In genomic region chr20:33657704-33658095, GRCh38 we compare ENCODE assay signal across 21 cellular contexts. TPM values are rescaled to one million over a fixed set of nuclear protein-coding genes. Genes with fewer than 3 reads are reported as not detected.
DNase-seq lines count a peak whose midpoint lies in the region; ATAC-seq and TF ChIP-seq lines count a peak whose summit lies in the region.
"Had no signal": no experiment of that assay in that cellular context is flagged by ENCODE, and none has a peak within 500 bp of the region (broad histone marks: within the 10 kb centered on the region; RNA-seq: fewer than 3 reads in every experiment).

No MANE protein-coding gene starts in this region.

- DNase-seq in left ventricle myocardium inferior (peak; percentile 9), heart left ventricle (no peak), D341Med (ENCODE audit: low spot score) (peak; percentile 18), glutamatergic neuron (peak; percentile 11), spleen (peak; percentile 63), GM13977 (ENCODE audit: low spot score) (no peak), left lobe of liver (ENCODE audit: low spot score) (no peak)
- DNase-seq: AML-193; CD4-positive, alpha-beta memory T cell; COR-L47; GM23248; MV-4-11; NCI-H1105; NCI-H1436 treated with DMSO at 0.1 percent for 48 hours; NCI-H187 treated with DMSO at 0.1 percent for 48 hours; NCI-H524 treated with DMSO at 0.1 percent for 48 hours; NCI-H774; SJCRH30 had no signal

- no peak overlapping the region for H3K27ac ChIP-seq in left ventricle myocardium inferior (replicated peaks)
- H3K27ac ChIP-seq in heart left ventricle, result no peak overlapping the region
- H3K27ac ChIP-seq in spleen, result no peak overlapping the region
- H3K27ac ChIP-seq: A549; BLaER1 treated with 17β-estradiol and CSF1 and Interleukin-3, amounts not matched to agents 10 nM and 100 nM; GM23248; SJCRH30 had no signal

- ATAC-seq in heart left ventricle (no peak), left lobe of liver (no peak)
- ATAC-seq: A549 had no signal

- H3K27ac Mint-ChIP-seq in glutamatergic neuron (ENCODE audit: unreplicated experiment), result no peak overlapping the region
- H3K27ac Mint-ChIP-seq: CD4-positive, alpha-beta memory T cell had no signal

- intact Hi-C loops in left ventricle myocardium inferior (cut with micrococcal nuclease) (no loop called here), heart left ventricle (cut with DNase I) (no loop called here), spleen (cut with DNase I; ENCODE audit: low total_unique reads) (no loop called here)

- TF ChIP-seq CTCF in left ventricle myocardium inferior (IDR thresholded peaks at IDR 0.05; ENCODE audit: borderline replicate concordance) (no peak), heart left ventricle (IDR thresholded peaks at IDR 0.05) (no peak), glutamatergic neuron (IDR thresholded peaks at IDR 0.05; ENCODE audit: partially characterized antibody, unreplicated experiment) (no peak), spleen (IDR thresholded peaks at IDR 0.05 in 8 of 11, conservative IDR thresholded peaks at IDR 0.05 in 3 of 11) (no peak), GM13977 (IDR thresholded peaks at IDR 0.05; ENCODE audit: extremely low read depth, insufficient read depth, missing control alignments) (no peak)

- no peaks in the 10 kb centered on the region for H3K27me3 ChIP-seq in left ventricle myocardium inferior (ENCODE audit: low read depth)
- H3K27me3 ChIP-seq in heart left ventricle, result no peaks in the 10 kb centered on the region
- no peaks in the 10 kb centered on the region for H3K27me3 ChIP-seq in spleen (replicated peaks in 1 of 7)
- H3K27me3 ChIP-seq: BLaER1 treated with 17β-estradiol and CSF1 and Interleukin-3, amounts not matched to agents 10 nM and 100 nM; SJCRH30 had no signal

- 93 to 98% (median 95%) methylated on average over 12 of the region's 12 CpGs for WGBS in heart left ventricle, 4 donors
- WGBS in spleen, 5 donors, result 89 to 98% (median 96%) methylated on average over 5 to 12 of the region's 12 CpGs

- no peak for TF ChIP-seq POLR2A in heart left ventricle (IDR thresholded peaks at IDR 0.05)
- TF ChIP-seq POLR2A in spleen (IDR thresholded peaks at IDR 0.05), result no peak

- H3K9me3 ChIP-seq in left ventricle myocardium inferior (replicated peaks), result no peaks in the 10 kb centered on the region
- no peaks in the 10 kb centered on the region for H3K9me3 ChIP-seq in heart left ventricle
- H3K9me3 ChIP-seq in spleen, result no peaks in the 10 kb centered on the region
- H3K9me3 ChIP-seq: A549; BLaER1 treated with 17β-estradiol and CSF1 and Interleukin-3, amounts not matched to agents 10 nM and 100 nM; SJCRH30 had no signal

- no peak overlapping the region for H3K4me3 ChIP-seq in left ventricle myocardium inferior
- no peak overlapping the region for H3K4me3 ChIP-seq in heart left ventricle
- H3K4me3 ChIP-seq in spleen, result no peak overlapping the region
- H3K4me3 ChIP-seq: A549; BLaER1 treated with 17β-estradiol and CSF1 and Interleukin-3, amounts not matched to agents 10 nM and 100 nM; GM23248; SJCRH30 had no signal

- H3K9me3 Mint-ChIP-seq in glutamatergic neuron (ENCODE audit: unreplicated experiment), result peaks cover 14% of the 10 kb centered on the region
- H3K9me3 Mint-ChIP-seq: CD4-positive, alpha-beta memory T cell had no signal

- in situ Hi-C loops in GM13977 (cut with MboI; ENCODE audit: low pct_unique_long_range_greater_than_20kb, low sequenced_read_pairs, unreplicated experiment), result loop anchor here (10.0 kb wide), 1 partner anchor 203 kb away; no protein-coding TSS in a partner anchor

- H3K4me1 Mint-ChIP-seq in glutamatergic neuron (ENCODE audit: low read depth, unreplicated experiment), result peaks cover 17% of the 10 kb centered on the region

- H3K4me3 Mint-ChIP-seq in glutamatergic neuron (ENCODE audit: unreplicated experiment), result no peak overlapping the region
- H3K4me3 Mint-ChIP-seq: CD4-positive, alpha-beta memory T cell had no signal

- peaks cover 7% of the 10 kb centered on the region for H3K27me3 Mint-ChIP-seq in glutamatergic neuron (ENCODE audit: unreplicated experiment)
- H3K27me3 Mint-ChIP-seq: CD4-positive, alpha-beta memory T cell had no signal

- H3K4me1 ChIP-seq in left ventricle myocardium inferior, result peaks cover 22% of the 10 kb centered on the region
- H3K4me1 ChIP-seq in heart left ventricle, result peaks cover 0 to 20% (median 7%) of the 10 kb centered on the region in 12 donors
- peaks cover 0 to 18% (median 11%) of the 10 kb centered on the region in 6 donors for H3K4me1 ChIP-seq in spleen
- H3K4me1 ChIP-seq: SJCRH30 had no signal

- H3K36me3 ChIP-seq in left ventricle myocardium inferior, result peaks cover 41% of the 10 kb centered on the region
- peaks cover 0 to 37% (median 17%) of the 10 kb centered on the region in 9 donors for H3K36me3 ChIP-seq in heart left ventricle
- peaks cover 0 to 39% (median 8%) of the 10 kb centered on the region in 6 donors for H3K36me3 ChIP-seq in spleen

- no peaks in the 10 kb centered on the region for H3K36me3 Mint-ChIP-seq in glutamatergic neuron (ENCODE audit: unreplicated experiment)
- H3K36me3 Mint-ChIP-seq: CD4-positive, alpha-beta memory T cell had no signal

RNA-seq across cellular contexts. Expression of gene C20orf144, which starts 4.4 kb away (rescaled TPM):
- total RNA-seq in left ventricle myocardium inferior (not detected), heart left ventricle (under 1 TPM in 2 of 9 donors, not detected in 7; 0.13 to 0.50 TPM), glutamatergic neuron (ENCODE audit: unreplicated experiment) (not detected), spleen (under 1 TPM in 1 of 7 donors, not detected in 6; 0.14 TPM), left lobe of liver (not detected)
- polyA plus RNA-seq in heart left ventricle (under 1 TPM in 1 of 2 donors, not detected in 1; 0.15 TPM), spleen (under 1 TPM in 2 of 3 donors, not detected in 1; 0.06 to 0.09 TPM)
- total RNA-seq: GM23248, H7 had no signal
- polyA plus RNA-seq: CD4-positive, alpha-beta memory T cell had no signal

RNA-seq across cellular contexts. Expression of gene ACTL10, which starts 9.0 kb away (rescaled TPM):
- total RNA-seq in left ventricle myocardium inferior (0.22 TPM), heart left ventricle (1 to 10 TPM in 1 of 9 donors, under 1 TPM in 8; 0.13 to 1.1 (median 0.36) TPM), glutamatergic neuron (ENCODE audit: unreplicated experiment) (1.0 TPM), spleen (1 to 10 TPM; 1.1 to 3.5 (median 2.0) TPM), left lobe of liver (0.20 TPM)
- polyA plus RNA-seq in heart left ventricle (under 1 TPM; 0.23 to 0.57 TPM), spleen (1 to 10 TPM; 1.3 to 3.5 (median 2.9) TPM)
- polyA plus RNA-seq: A549 had no signal

RNA-seq across cellular contexts. Expression of gene NECAB3, which starts 16.5 kb away (rescaled TPM):
- total RNA-seq in left ventricle myocardium inferior (81.3 TPM), heart left ventricle (100 to 1,000 TPM in 1 of 9 donors, 10 to 100 TPM in 8; 54.5 to 111 (median 74.8) TPM), glutamatergic neuron (ENCODE audit: unreplicated experiment) (146 TPM), spleen (10 to 100 TPM; 14.0 to 39.0 (median 18.8) TPM), left lobe of liver (19.9 TPM)
- polyA plus RNA-seq in heart left ventricle (10 to 100 TPM; 37.6 to 67.2 TPM), spleen (10 to 100 TPM in 2 of 3 donors, 1 to 10 TPM in 1; 8.6 to 22.7 (median 11.0) TPM)

RNA-seq across cellular contexts. Expression of gene E2F1, which starts 28.5 kb away (rescaled TPM):
- total RNA-seq in left ventricle myocardium inferior (1.2 TPM), heart left ventricle (1 to 10 TPM in 7 of 9 donors, under 1 TPM in 2; 0.32 to 6.4 (median 1.4) TPM), glutamatergic neuron (ENCODE audit: unreplicated experiment) (66.0 TPM), spleen (1 to 10 TPM; 2.5 to 6.9 (median 4.5) TPM), left lobe of liver (0.60 TPM)
- polyA plus RNA-seq in heart left ventricle (1 to 10 TPM in 1 of 2 donors, under 1 TPM in 1; 0.46 to 1.1 TPM), spleen (1 to 10 TPM; 3.4 to 6.2 (median 5.6) TPM)

Comparison
In these comparisons a context has a peak if more than half of its experiments do, and no peak if none do; other contexts are left out.
1. DNase-seq: peak in left ventricle myocardium inferior (single experiment), D341Med (single experiment), glutamatergic neuron (single experiment) and spleen (single experiment); none in heart left ventricle (0 of 5), GM13977 (single experiment) and left lobe of liver (single experiment).